4 cellular contexts compared by ENCODE assay signal in the genomic region with DNA sequence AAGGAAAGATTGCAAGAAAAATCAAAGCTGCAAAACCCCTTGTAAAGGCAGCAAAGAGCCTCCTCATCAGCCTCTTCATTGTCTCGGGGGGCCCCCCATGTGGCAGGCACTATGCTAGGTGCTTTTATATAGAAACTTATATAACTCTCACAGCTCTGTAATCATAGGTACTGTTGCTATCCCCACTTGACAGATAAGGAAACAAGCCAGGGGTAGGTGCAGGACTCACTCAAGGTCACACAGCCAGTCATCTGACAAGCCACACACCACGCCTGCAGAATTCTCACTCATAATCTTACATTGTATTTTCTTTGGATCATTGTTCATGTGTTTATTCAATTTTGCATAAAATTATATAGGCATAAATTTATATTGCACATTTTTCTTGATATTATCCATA.
"Had no signal": no experiment of that assay in that cellular context is flagged by ENCODE, and none has a peak within 500 bp of the region (broad histone marks: within the 10 kb centered on the region; RNA-seq: fewer than 3 reads in every experiment).

No MANE protein-coding gene starts in this region.

- DNase-seq: H9, HCEC 1CT, IMR-90 had no signal

- ATAC-seq: GM23338 had no signal

- H3K4me2 ChIP-seq: GM23338 had no signal

- H2AFZ ChIP-seq: GM23338 had no signal

- H3K4me3 ChIP-seq: GM23338 had no signal
